18 cellular contexts compared by ENCODE assay signal in the genomic region with DNA sequence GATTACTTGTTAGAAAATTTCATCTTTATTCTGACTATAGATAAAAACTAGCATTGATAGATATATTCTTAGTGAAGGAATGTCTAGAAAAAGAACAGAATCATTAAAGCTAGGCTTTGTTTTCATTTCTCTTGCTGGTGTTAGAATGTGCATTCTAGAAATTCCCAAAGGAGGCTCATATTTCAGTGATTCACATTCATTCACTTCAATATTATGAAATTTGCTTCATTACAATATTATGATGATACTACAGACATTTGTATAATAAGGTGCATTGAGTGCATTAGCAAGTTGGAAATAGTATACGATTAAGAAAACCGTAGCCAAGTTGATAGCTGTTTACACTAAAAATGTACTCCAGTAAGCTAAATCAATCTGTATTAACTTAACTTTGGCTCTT.
"Had no signal": no experiment of that assay in that cellular context is flagged by ENCODE, and none has a peak within 500 bp of the region (broad histone marks: within the 10 kb centered on the region; RNA-seq: fewer than 3 reads in every experiment).

No MANE protein-coding gene starts in this region.

- H3K36me3 ChIP-seq: sigmoid colon, thyroid gland had no signal

- ATAC-seq: activated CD4-positive, alpha-beta T cell treated with anti-CD3 and anti-CD28 coated beads for 36 hours; activated naive CD4-positive, alpha-beta T cell treated with anti-CD3 and anti-CD28 coated beads, Interleukin-2, amount 50 U/mL, for 72 hours; left cardiac atrium; natural killer cell; T-cell; WTC11 had no signal

- H3K4me1 Mint-ChIP-seq: endodermal cell, WTC11 had no signal

- DNase-seq: activated CD4-positive, alpha-beta T cell treated with anti-CD3 and anti-CD28 coated beads for 36 hours; activated CD4-positive, alpha-beta T cell treated with anti-CD3 and anti-CD28 coated beads, Interleukin-2, amount 50 U/mL, for 48 hours; activated gamma-delta T cell treated with Interleukin-2 at 50 U/mL for 16 hours; activated T-cell treated with anti-CD3 and anti-CD28 coated beads for 4 hours; caudate nucleus; endodermal cell; left cardiac atrium; mesendoderm; natural killer cell; sigmoid colon; stimulated activated naive CD4-positive, alpha-beta T cell; T-cell; thyroid gland had no signal

- H3K27ac ChIP-seq: hepatocyte, parathyroid adenoma, sigmoid colon, thyroid gland had no signal

- H3K9me3 Mint-ChIP-seq: activated naive CD4-positive, alpha-beta T cell treated with anti-CD3 and anti-CD28 coated beads, Interleukin-2, amount 50 U/mL, for 72 hours; activated T-helper 1 cell treated with anti-CD3 and anti-CD28 coated beads, Interleukin-12 subunit alpha, Interleukin-12 subunit beta, Interleukin-2, Interleukin-4 antibody, amounts not matched to agents 30 ng/mL and 10 ng/mL and 1 ng/mL, durations not matched to agents 14 hours and 24 hours and 36 hours; endodermal cell; natural killer cell; T-cell had no signal

- H3K36me3 Mint-ChIP-seq: activated naive CD4-positive, alpha-beta T cell treated with anti-CD3 and anti-CD28 coated beads, Interleukin-2, amount 50 U/mL, for 72 hours; natural killer cell; T-cell; WTC11 had no signal

- H3K27ac Mint-ChIP-seq: activated CD4-positive, alpha-beta T cell treated with anti-CD3 and anti-CD28 coated beads for 36 hours; activated naive CD4-positive, alpha-beta T cell treated with anti-CD3 and anti-CD28 coated beads, Interleukin-2, amount 50 U/mL, for 72 hours; activated T-helper 1 cell treated with anti-CD3 and anti-CD28 coated beads, Interleukin-12 subunit alpha, Interleukin-12 subunit beta, Interleukin-2, Interleukin-4 antibody, amounts not matched to agents 30 ng/mL and 10 ng/mL and 1 ng/mL, durations not matched to agents 14 hours and 24 hours and 36 hours; endodermal cell; natural killer cell; T-cell; WTC11 had no signal

- H3K4me3 Mint-ChIP-seq: activated CD4-positive, alpha-beta T cell treated with anti-CD3 and anti-CD28 coated beads for 36 hours; activated T-helper 1 cell treated with anti-CD3 and anti-CD28 coated beads, Interleukin-12 subunit alpha, Interleukin-12 subunit beta, Interleukin-2, Interleukin-4 antibody, amounts not matched to agents 30 ng/mL and 10 ng/mL and 1 ng/mL, durations not matched to agents 14 hours and 24 hours and 36 hours; endodermal cell; natural killer cell; T-cell; WTC11 had no signal

- H3K4me3 ChIP-seq: hepatocyte, sigmoid colon, thyroid gland had no signal

- H3K9me3 ChIP-seq: sigmoid colon, thyroid gland had no signal

- H3K4me1 ChIP-seq: parathyroid adenoma, sigmoid colon, thyroid gland had no signal

- H3K4me2 ChIP-seq: hepatocyte had no signal

- H2AFZ ChIP-seq: hepatocyte, parathyroid adenoma had no signal

- H3K79me2 ChIP-seq: hepatocyte, parathyroid adenoma had no signal
